ENCODE assay signal across 20 cellular contexts in genomic region chr13:36166051-36166450, GRCh38. TPM values are rescaled to one million over a fixed set of nuclear protein-coding genes. Genes with fewer than 3 reads are reported as not detected.
DNase-seq lines count a peak whose midpoint lies in the region; ATAC-seq and TF ChIP-seq lines count a peak whose summit lies in the region.
"Had no signal": no experiment of that assay in that cellular context is flagged by ENCODE, and none has a peak within 500 bp of the region (broad histone marks: within the 10 kb centered on the region; RNA-seq: fewer than 3 reads in every experiment).

No MANE protein-coding gene starts in this region.

- peak; percentile 7 for DNase-seq in AG09319 (ENCODE audit: extremely low read depth, low read depth)
- peak; percentile 75 for DNase-seq in fibroblast of mammary gland (ENCODE audit: low read depth)
- no peak for DNase-seq in SK-N-DZ (ENCODE audit: low spot score)
- no peak for DNase-seq in NCI-H1048 (lab: John Stamatoyannopoulos, UW)
- DNase-seq: AML-193; BE2C; Calu3; CD4-positive, alpha-beta T cell; CD8-positive, alpha-beta memory T cell; DMS53; DMS79 treated with DMSO at 0.1 percent for 48 hours; GF-D8; GOT3; H7; HCEC 1CT had no signal

- no peak overlapping the region for H3K4me3 Mint-ChIP-seq in nephron
- H3K4me3 Mint-ChIP-seq: CD14-positive monocyte; CD4-positive, alpha-beta T cell; CD8-positive, alpha-beta memory T cell had no signal

- no peaks in the 10 kb centered on the region for H3K36me3 Mint-ChIP-seq in nephron (ENCODE audit: low read depth)
- H3K36me3 Mint-ChIP-seq: CD14-positive monocyte; CD8-positive, alpha-beta memory T cell had no signal

- no peak overlapping the region for H3K4me3 ChIP-seq in fibroblast of mammary gland (ENCODE audit: control insufficient read depth, low read depth, low read length)
- H3K4me3 ChIP-seq: BLaER1 treated with 17β-estradiol and CSF1 and Interleukin-3, amounts not matched to agents 10 nM and 100 nM had no signal

- H3K9me3 Mint-ChIP-seq in nephron, result no peaks in the 10 kb centered on the region
- H3K9me3 Mint-ChIP-seq: CD14-positive monocyte; CD4-positive, alpha-beta T cell had no signal

- ATAC-seq in GM21360 (IDR thresholded peaks at IDR 0.05; ENCODE audit: unreplicated experiment), result no peak

- H3K27me3 Mint-ChIP-seq in nephron (ENCODE audit: low read depth), result no peaks in the 10 kb centered on the region
- H3K27me3 Mint-ChIP-seq: CD4-positive, alpha-beta T cell; CD8-positive, alpha-beta memory T cell had no signal

- H3K4me1 Mint-ChIP-seq in nephron, result peaks cover 51% of the 10 kb centered on the region
- H3K4me1 Mint-ChIP-seq: CD8-positive, alpha-beta memory T cell had no signal

- TF ChIP-seq CTCF in AG09319 (IDR thresholded peaks at IDR 0.05; ENCODE audit: low read depth, low read length), result no peak
- TF ChIP-seq CTCF in fibroblast of mammary gland (conservative IDR thresholded peaks at IDR 0.05; ENCODE audit: control insufficient read depth, insufficient read depth, low read depth, low read length), result no peak
- TF ChIP-seq CTCF in nephron (IDR thresholded peaks at IDR 0.05; ENCODE audit: unreplicated experiment in 3 of 3), result no peak

- peak overlapping the region in 2 of 3 experiments; percentile 90 to 96 for H3K27ac Mint-ChIP-seq in nephron
- H3K27ac Mint-ChIP-seq: CD14-positive monocyte; CD4-positive, alpha-beta T cell; CD8-positive, alpha-beta memory T cell had no signal

RNA-seq across cellular contexts. Expression of gene DCLK1, which starts 34.9 kb away (rescaled TPM):
- polyA plus RNA-seq in SK-N-DZ (2014; cell fraction: cytosol; rRNA removed), result 16.0 and 18.2 TPM in 2 replicates
- polyA plus RNA-seq in SK-N-DZ (2014; cell fraction: nucleus; rRNA removed), result 11.5 and 12.3 TPM in 2 replicates
- polyA plus RNA-seq: AG04450; CD14-positive monocyte; CD8-positive, alpha-beta memory T cell had no signal

RNA-seq across cellular contexts. Expression of gene SOHLH2, which starts 48.3 kb away (rescaled TPM):
- polyA plus RNA-seq in SK-N-DZ (2014; cell fraction: cytosol; rRNA removed), result 0.06 TPM in 1 of 2 replicates, not detected in the other
- 0.57 and 0.65 TPM in 2 replicates for polyA plus RNA-seq in SK-N-DZ (2014; cell fraction: nucleus; rRNA removed)
- polyA plus RNA-seq: CD14-positive monocyte; CD8-positive, alpha-beta memory T cell had no signal

Comparison
In these comparisons a context has a peak if more than half of its experiments do, and no peak if none do; other contexts are left out.
1. DNase-seq: peak in AG09319 (single experiment) and fibroblast of mammary gland (single experiment); none in SK-N-DZ (single experiment) and NCI-H1048 (single experiment).